In the genomic region with DNA sequence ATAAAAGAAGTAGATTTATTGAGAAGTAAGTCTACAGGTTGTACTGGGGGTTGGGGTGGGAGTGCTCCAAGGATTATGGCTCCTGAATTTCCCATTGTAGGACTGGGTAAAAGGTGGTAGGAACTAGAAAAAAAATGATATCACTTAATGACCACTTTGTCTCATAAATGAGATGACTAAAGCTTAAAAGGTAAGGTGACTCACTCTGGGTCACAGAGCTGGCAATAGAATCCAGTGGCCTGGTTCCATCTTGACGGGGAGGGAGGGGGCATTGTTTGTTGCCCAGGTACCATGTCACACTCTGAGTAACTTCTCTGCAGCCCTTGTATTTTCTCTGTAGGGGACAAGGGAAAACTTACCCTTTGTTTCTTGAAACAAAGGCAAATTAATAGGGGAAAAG, we compare ENCODE assay signal across 13 cellular contexts.
DNase-seq lines count a peak whose midpoint lies in the region; ATAC-seq and TF ChIP-seq lines count a peak whose summit lies in the region.
"Had no signal": no experiment of that assay in that cellular context is flagged by ENCODE, and none has a peak within 500 bp of the region (broad histone marks: within the 10 kb centered on the region; RNA-seq: fewer than 3 reads in every experiment).

No MANE protein-coding gene starts in this region.

- H3K9me3 ChIP-seq in mammary epithelial cell (replicated peaks; ENCODE audit: insufficient read depth, low read length) (no peaks in the 10 kb centered on the region), OCI-LY7 (ENCODE audit: low read length) (no peaks in the 10 kb centered on the region)
- H3K9me3 ChIP-seq: thoracic aorta had no signal

- POLR2A ChIA-PET in OCI-LY7 (lab: Charles Lee), result no interaction called here

- H3K27me3 Mint-ChIP-seq in activated T-cell treated with anti-CD3 and anti-CD28 coated beads, Interleukin-2, amount 50 U/mL, for 4 hours (ENCODE audit: low read depth), result no peaks in the 10 kb centered on the region
- H3K27me3 Mint-ChIP-seq: activated naive CD8-positive, alpha-beta T cell treated with anti-CD3 and anti-CD28 coated beads, Interleukin-2, amount 10 ng/mL, durations not matched to agents 7 days and 5 days had no signal

- no peaks in the 10 kb centered on the region for H3K27me3 ChIP-seq in mammary epithelial cell (ENCODE audit: insufficient read depth, low read length)
- H3K27me3 ChIP-seq: heart right ventricle had no signal

- H3K9me2 ChIP-seq in OCI-LY7 (ENCODE audit: insufficient read depth, low read length), result no peaks in the 10 kb centered on the region

- peak; percentile 85 for ATAC-seq in activated T-cell treated with anti-CD3 and anti-CD28 coated beads, Interleukin-2, amount 50 U/mL, for 4 hours

- no peak overlapping the region for H3K4me3 Mint-ChIP-seq in activated T-cell treated with anti-CD3 and anti-CD28 coated beads, Interleukin-2, amount 50 U/mL, for 4 hours
- H3K4me3 Mint-ChIP-seq: activated naive CD8-positive, alpha-beta T cell treated with anti-CD3 and anti-CD28 coated beads, Interleukin-2, amount 10 ng/mL, durations not matched to agents 7 days and 5 days had no signal

- H2AFZ ChIP-seq in mammary epithelial cell (ENCODE audit: low read depth, low read length) (no peak overlapping the region), OCI-LY7 (ENCODE audit: low read length) (no peak overlapping the region)

- CTCF ChIA-PET in mammary epithelial cell (lab: Charles Lee; ENCODE audit: low non-redundant PET), result no interaction called here
- CTCF ChIA-PET in OCI-LY7 (lab: Charles Lee; ENCODE audit: unreplicated experiment), result no interaction called here

- H3K4me3 ChIP-seq in mammary epithelial cell (replicated peaks in 1 of 3; ENCODE audit: insufficient read depth in 1 of 3, low read depth in 2 of 3, low read length in 3 of 3), result no peak overlapping the region
- no peak overlapping the region for H3K4me3 ChIP-seq in OCI-LY7 (ENCODE audit: low read depth, low read length, poor library complexity, severe bottlenecking)
- H3K4me3 ChIP-seq: heart right ventricle, thoracic aorta had no signal

- no peak overlapping the region for H3K4me2 ChIP-seq in mammary epithelial cell (ENCODE audit: insufficient read depth, low read depth, low read length)
- H3K4me2 ChIP-seq in OCI-LY7 (ENCODE audit: low read length), result no peak overlapping the region

- TF ChIP-seq CTCF in mammary epithelial cell (conservative IDR thresholded peaks at IDR 0.05 in 1 of 2, IDR thresholded peaks at IDR 0.05 in 1 of 2; ENCODE audit: extremely low read depth in 1 of 2, insufficient read depth in 1 of 2, low read depth in 1 of 2, low read length in 2 of 2), result no peak
- no peak for TF ChIP-seq CTCF in OCI-LY7 (conservative IDR thresholded peaks at IDR 0.05; ENCODE audit: low read length)

- peaks cover 68% of the 10 kb centered on the region for H3K4me1 Mint-ChIP-seq in activated T-cell treated with anti-CD3 and anti-CD28 coated beads, Interleukin-2, amount 50 U/mL, for 4 hours (ENCODE audit: low read depth)

- in situ Hi-C loops in mammary epithelial cell (cut with MboI; ENCODE audit: low sequenced_read_pairs in 2 of 2), result no loop called here

- peaks cover 9% of the 10 kb centered on the region for H3K9me3 Mint-ChIP-seq in activated T-cell treated with anti-CD3 and anti-CD28 coated beads, Interleukin-2, amount 50 U/mL, for 4 hours

- H3K36me3 ChIP-seq in mammary epithelial cell (ENCODE audit: insufficient read depth, low read length), result no peaks in the 10 kb centered on the region
- H3K36me3 ChIP-seq in OCI-LY7 (ENCODE audit: insufficient read depth, low read length), result no peaks in the 10 kb centered on the region
- H3K36me3 ChIP-seq: heart right ventricle, thoracic aorta had no signal

- peaks cover 60% of the 10 kb centered on the region for H3K79me2 ChIP-seq in mammary epithelial cell (ENCODE audit: insufficient read depth, low read length)
- H3K79me2 ChIP-seq in OCI-LY7 (ENCODE audit: insufficient read depth, low read depth, low read length), result no peaks in the 10 kb centered on the region

- WGBS in mammary epithelial cell (ENCODE audit: low coverage, missing lambda C conversion rate), result 0% methylated on average over 1 of the region's 1 CpG

- no peak overlapping the region for H3K9ac ChIP-seq in mammary epithelial cell (ENCODE audit: insufficient read depth, low read length)

- H3K27ac ChIP-seq in mammary epithelial cell (ENCODE audit: insufficient read depth, low read depth, low read length) (no peak overlapping the region), OCI-LY7 (ENCODE audit: low read depth, low read length, poor library complexity, severe bottlenecking) (no peak overlapping the region)
- H3K27ac ChIP-seq: thoracic aorta had no signal

- intact Hi-C loops in mammary epithelial cell (cut with micrococcal nuclease), result no loop called here
- intact Hi-C loops in OCI-LY7 (cut with micrococcal nuclease; ENCODE audit: unreplicated experiment), result no loop called here

- BruUV-seq in mammary epithelial cell (replicated peaks; lab: Mats Ljungman, UMichigan) (no TSS peak), OCI-LY7 (replicated peaks; lab: Mats Ljungman, UMichigan) (no TSS peak)

- DNase-seq in activated T-cell treated with anti-CD3 and anti-CD28 coated beads, Interleukin-2, amount 50 U/mL, for 4 hours, result peak; percentile 24
- DNase-seq in activated T-cell treated with anti-CD3 and anti-CD28 coated beads, Interleukin-2, amount 50 U/mL, for 1 hour, result no peak
- peak; percentile 84 for DNase-seq in LoVo (ENCODE audit: low spot score)
- peak; percentile 80 for DNase-seq in mammary epithelial cell
- peak; percentile 13 for DNase-seq in stimulated activated CD4-positive, alpha-beta T cell treated with anti-CD3 and anti-CD28 coated beads, Interleukin-4, amount 100 ng/mL, for 1 hour
- no peak for DNase-seq in NCI-H526 treated with DMSO at 0.1 percent for 48 hours (lab: John Stamatoyannopoulos, UW)
- DNase-seq in OCI-LY7 (ENCODE audit: low spot score), result no peak
- DNase-seq in NCI-H226, result no peak
- DNase-seq: activated naive CD8-positive, alpha-beta T cell treated with anti-CD3 and anti-CD28 coated beads, Interleukin-2, amount 10 ng/mL, durations not matched to agents 7 days and 5 days; heart right ventricle; NCI-H1930; posterior cingulate gyrus had no signal

- H3K36me3 Mint-ChIP-seq in activated T-cell treated with anti-CD3 and anti-CD28 coated beads, Interleukin-2, amount 50 U/mL, for 4 hours (ENCODE audit: insufficient read depth), result peaks cover 27% of the 10 kb centered on the region

- no peaks in the 10 kb centered on the region for H4K20me1 ChIP-seq in mammary epithelial cell (ENCODE audit: insufficient read depth, low read length)
- no peaks in the 10 kb centered on the region for H4K20me1 ChIP-seq in OCI-LY7 (ENCODE audit: insufficient read depth, low read length)

- dilution Hi-C loops in mammary epithelial cell (cut with HindIII; ENCODE audit: low sequenced_read_pairs), result loop anchor here (5.0 kb wide), 1 partner anchor 104 kb away; no protein-coding TSS in a partner anchor

- peaks cover 13% of the 10 kb centered on the region for H3K4me1 ChIP-seq in mammary epithelial cell (ENCODE audit: insufficient read depth, low read length)
- H3K4me1 ChIP-seq in OCI-LY7 (ENCODE audit: insufficient read depth, low read length, poor library complexity, severe bottlenecking), result no peaks in the 10 kb centered on the region

Comparison
In these comparisons a context has a peak if more than half of its experiments do, and no peak if none do; other contexts are left out.
1. DNase-seq: peak in activated T-cell treated with anti-CD3 and anti-CD28 coated beads, Interleukin-2, amount 50 U/mL, for 4 hours (single experiment), LoVo (single experiment), mammary epithelial cell (single experiment) and stimulated activated CD4-positive, alpha-beta T cell treated with anti-CD3 and anti-CD28 coated beads, Interleukin-4, amount 100 ng/mL, for 1 hour (single experiment); none in activated T-cell treated with anti-CD3 and anti-CD28 coated beads, Interleukin-2, amount 50 U/mL, for 1 hour (single experiment), NCI-H526 treated with DMSO at 0.1 percent for 48 hours (single experiment), OCI-LY7 (single experiment) and NCI-H226 (single experiment).